ENCODE assay signal across 9 cellular contexts in the genomic region with DNA sequence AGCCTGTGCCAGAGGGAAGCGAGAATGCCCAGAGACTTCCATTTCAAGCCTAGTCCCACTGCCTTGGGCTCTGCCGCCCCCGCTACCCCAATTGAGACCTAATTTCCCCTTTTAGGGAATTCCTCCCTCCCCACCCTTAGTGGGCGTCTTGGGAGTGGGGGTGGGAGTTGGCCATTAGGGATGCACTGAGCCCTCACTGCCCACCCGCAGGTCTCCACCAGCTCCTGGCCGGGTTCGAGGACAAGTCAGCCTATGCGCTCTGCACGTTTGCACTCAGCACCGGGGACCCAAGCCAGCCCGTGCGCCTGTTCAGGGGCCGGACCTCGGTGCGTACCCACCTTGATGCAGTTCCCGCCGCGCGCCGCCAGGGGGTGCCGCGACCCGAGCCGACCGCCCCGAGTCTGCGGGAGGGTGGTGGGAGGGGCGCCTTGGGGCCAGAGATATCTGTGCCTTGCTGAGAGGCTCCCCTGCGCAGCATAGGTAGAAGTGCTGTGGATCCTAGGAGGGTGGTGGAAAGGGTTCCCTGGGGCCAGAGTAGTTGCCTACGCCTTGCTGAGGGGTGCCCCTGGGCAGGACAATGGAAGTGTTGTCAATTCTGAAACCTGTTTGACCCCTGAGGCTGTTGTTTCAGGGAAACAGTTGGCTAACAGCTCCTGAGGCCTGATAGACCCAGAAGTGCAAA. TPM values are rescaled to one million over a fixed set of nuclear protein-coding genes. Genes with fewer than 3 reads are reported as not detected.
DNase-seq lines count a peak whose midpoint lies in the region; ATAC-seq, FAIRE-seq and TF ChIP-seq lines count a peak whose summit lies in the region.
"Had no signal": no experiment of that assay in that cellular context is flagged by ENCODE, and none has a peak within 500 bp of the region (broad histone marks: within the 10 kb centered on the region; RNA-seq: fewer than 3 reads in every experiment).

No MANE protein-coding gene starts in this region.

- H3K36me3 Mint-ChIP-seq in activated T-cell treated with anti-CD3 and anti-CD28 coated beads, Interleukin-2, amount 50 U/mL, for 4 hours (ENCODE audit: insufficient read depth): peaks cover 11% of the 10 kb centered on the region

- H3K4me3 ChIP-seq in H7 (ENCODE audit: insufficient read depth, low read depth, low read length) (no peak overlapping the region), fibroblast of the aortic adventitia (ENCODE audit: low read depth, low read length) (no peak overlapping the region), aorta (ENCODE audit: low read length in 2 of 2) (no peak overlapping the region)
- H3K4me3 ChIP-seq: SK-N-MC had no signal

- peaks cover 8% of the 10 kb centered on the region for H3K4me1 Mint-ChIP-seq in activated T-cell treated with anti-CD3 and anti-CD28 coated beads, Interleukin-2, amount 50 U/mL, for 4 hours (ENCODE audit: low read depth)

- DNase-seq in D721Med (ENCODE audit: insufficient read length, low spot score) (peak; percentile 50), H7 (peak; percentile 99), NCI-H69 (lab: John Stamatoyannopoulos, UW) (peak; percentile 77), fibroblast of the aortic adventitia (ENCODE audit: low read depth) (peak; percentile 24), posterior cingulate gyrus (peak in 6 of 10 donors; percentile 42 to 93 (median 54)), aorta (peak; percentile 66 to 89)
- peak; percentile 68 for DNase-seq in activated T-cell treated with anti-CD3 and anti-CD28 coated beads, Interleukin-2, amount 50 U/mL, for 4 hours

- H3K27ac ChIP-seq in aorta (ENCODE audit: low read depth in 1 of 2, low read length in 2 of 2): no peak overlapping the region
- H3K27ac ChIP-seq: SK-N-MC had no signal

- peaks cover 14% of the 10 kb centered on the region for H3K36me3 ChIP-seq in H7 (replicated peaks; ENCODE audit: control insufficient read depth, insufficient read depth, low read length)
- H3K36me3 ChIP-seq in aorta (ENCODE audit: control insufficient read depth in 1 of 2, insufficient read depth in 2 of 2, low read length in 1 of 2): no peaks in the 10 kb centered on the region

- no peaks in the 10 kb centered on the region for H3K27me3 Mint-ChIP-seq in activated T-cell treated with anti-CD3 and anti-CD28 coated beads, Interleukin-2, amount 50 U/mL, for 4 hours (ENCODE audit: low read depth)

- WGBS in aorta, 2 donors: 21 to 24% methylated on average over 27 to 30 of the region's 30 CpGs

- intact Hi-C loops in posterior cingulate gyrus (cut with DNase I) (loop anchor here (1.0 kb wide), 1 partner anchor 98 kb away; no protein-coding TSS in a partner anchor), aorta (cut with DNase I) (no loop called here)

- no peaks in the 10 kb centered on the region for H3K9me3 ChIP-seq in aorta (ENCODE audit: control insufficient read depth, low read length)

- no peaks in the 10 kb centered on the region for H3K4me1 ChIP-seq in aorta (ENCODE audit: control insufficient read depth in 1 of 2, insufficient read depth in 2 of 2, low read length in 2 of 2)

- FAIRE-seq in D721Med (lab: Jason Lieb, UNC): no peak

- H3K4me3 Mint-ChIP-seq in activated T-cell treated with anti-CD3 and anti-CD28 coated beads, Interleukin-2, amount 50 U/mL, for 4 hours: no peak overlapping the region

- no peaks in the 10 kb centered on the region for H3K27me3 ChIP-seq in H7 (ENCODE audit: control insufficient read depth, insufficient read depth, low read length)
- no peaks in the 10 kb centered on the region for H3K27me3 ChIP-seq in aorta (ENCODE audit: control insufficient read depth in 1 of 2, insufficient read depth in 2 of 2, low read length in 1 of 2)

- peak; percentile 90 to 92 for ATAC-seq in activated T-cell treated with anti-CD3 and anti-CD28 coated beads, Interleukin-2, amount 50 U/mL, for 4 hours
- ATAC-seq in aorta (ENCODE audit: low FRiP score): peak; percentile 81
- no peak for ATAC-seq in HG02840 (IDR thresholded peaks at IDR 0.05; ENCODE audit: low FRiP score, unreplicated experiment)

- TF ChIP-seq CTCF in D721Med (IDR thresholded peaks at IDR 0.05; ENCODE audit: insufficient read depth, missing control alignments) (peak; percentile 62), fibroblast of the aortic adventitia (IDR thresholded peaks at IDR 0.05; ENCODE audit: insufficient read depth, low read length) (peak; percentile 76)

- no peaks in the 10 kb centered on the region for H3K9me3 Mint-ChIP-seq in activated T-cell treated with anti-CD3 and anti-CD28 coated beads, Interleukin-2, amount 50 U/mL, for 4 hours

RNA-seq across cellular contexts. Expression of gene ITPA, which starts 9.2 kb away (rescaled TPM):
- total RNA-seq in H7 (2014; rRNA removed; shearing (Covaris generic)): 140 and 147 TPM in 2 replicates
- 100 to 1,000 TPM; 106 to 138 (median 130) TPM for total RNA-seq in activated T-cell treated with anti-CD3 and anti-CD28 coated beads, Interleukin-2, amount 50 U/mL, for 4 hours
- total RNA-seq in fibroblast of the aortic adventitia (ENCODE audit: low replicate concordance): 26.2 and 36.2 TPM in 2 replicates
- 10 to 100 TPM; 25.9 to 31.1 TPM for total RNA-seq in aorta
- 10 to 100 TPM; 26.7 to 72.4 TPM for polyA plus RNA-seq in aorta

RNA-seq across cellular contexts. Expression of gene DDRGK1, which starts 14.0 kb away (rescaled TPM):
- total RNA-seq in H7 (2014; rRNA removed; shearing (Covaris generic)): 38.5 and 46.5 TPM in 2 replicates
- total RNA-seq in activated T-cell treated with anti-CD3 and anti-CD28 coated beads, Interleukin-2, amount 50 U/mL, for 4 hours: 10 to 100 TPM; 65.4 to 75.8 (median 68.9) TPM
- total RNA-seq in fibroblast of the aortic adventitia (ENCODE audit: low replicate concordance) (24.9 and 64.0 TPM in 2 replicates), aorta (10 to 100 TPM; 40.5 to 49.5 TPM)
- 10 to 100 TPM; 42.8 to 81.0 TPM for polyA plus RNA-seq in aorta

RNA-seq across cellular contexts. Expression of gene SLC4A11, which starts 20.5 kb away (rescaled TPM):
- total RNA-seq in H7 (2014; rRNA removed; shearing (Covaris generic)): 3.1 and 4.9 TPM in 2 replicates
- 1 to 10 TPM; 1.3 to 3.1 (median 1.4) TPM for total RNA-seq in activated T-cell treated with anti-CD3 and anti-CD28 coated beads, Interleukin-2, amount 50 U/mL, for 4 hours
- total RNA-seq in fibroblast of the aortic adventitia (ENCODE audit: low replicate concordance): 0.49 and 0.63 TPM in 2 replicates
- total RNA-seq in aorta: under 1 TPM; 0.29 to 0.63 TPM
- under 1 TPM in 1 of 2 donors, not detected in 1; 0.23 TPM for polyA plus RNA-seq in aorta

RNA-seq across cellular contexts. Expression of gene LZTS3, which starts 45.1 kb away (rescaled TPM):
- 10.2 and 11.0 TPM in 2 replicates for total RNA-seq in H7 (2014; rRNA removed; shearing (Covaris generic))
- 1 to 10 TPM in 1 of 3 donors, under 1 TPM in 2; 0.46 to 1.1 (median 0.61) TPM for total RNA-seq in activated T-cell treated with anti-CD3 and anti-CD28 coated beads, Interleukin-2, amount 50 U/mL, for 4 hours
- total RNA-seq in fibroblast of the aortic adventitia (ENCODE audit: low replicate concordance) (3.6 and 11.6 TPM in 2 replicates), aorta (1 to 10 TPM; 9.5 to 9.9 TPM)
- 1 to 10 TPM; 3.3 to 6.5 TPM for polyA plus RNA-seq in aorta

RNA-seq across cellular contexts. Expression of gene FASTKD5, which starts 58.8 kb away (rescaled TPM):
- total RNA-seq in H7 (2014; rRNA removed; shearing (Covaris generic)): 20.4 and 22.0 TPM in 2 replicates
- 10 to 100 TPM; 27.7 to 29.9 (median 28.0) TPM for total RNA-seq in activated T-cell treated with anti-CD3 and anti-CD28 coated beads, Interleukin-2, amount 50 U/mL, for 4 hours
- 6.5 and 11.8 TPM in 2 replicates for total RNA-seq in fibroblast of the aortic adventitia (ENCODE audit: low replicate concordance)
- total RNA-seq in aorta: 10 to 100 TPM; 10.3 to 10.9 TPM
- polyA plus RNA-seq in aorta: 1 to 10 TPM; 4.4 to 9.8 TPM

Comparison
In these comparisons a context has a peak if more than half of its experiments do, and no peak if none do; other contexts are left out.
1. DNase-seq: peak in every context shown above with its lines; median percentile 99 in H7; 78 in aorta; 77 in NCI-H69; 68 in activated T-cell treated with anti-CD3 and anti-CD28 coated beads, Interleukin-2, amount 50 U/mL, for 4 hours; 54 in posterior cingulate gyrus; 50 in D721Med; 24 in fibroblast of the aortic adventitia.